In the genomic region with DNA sequence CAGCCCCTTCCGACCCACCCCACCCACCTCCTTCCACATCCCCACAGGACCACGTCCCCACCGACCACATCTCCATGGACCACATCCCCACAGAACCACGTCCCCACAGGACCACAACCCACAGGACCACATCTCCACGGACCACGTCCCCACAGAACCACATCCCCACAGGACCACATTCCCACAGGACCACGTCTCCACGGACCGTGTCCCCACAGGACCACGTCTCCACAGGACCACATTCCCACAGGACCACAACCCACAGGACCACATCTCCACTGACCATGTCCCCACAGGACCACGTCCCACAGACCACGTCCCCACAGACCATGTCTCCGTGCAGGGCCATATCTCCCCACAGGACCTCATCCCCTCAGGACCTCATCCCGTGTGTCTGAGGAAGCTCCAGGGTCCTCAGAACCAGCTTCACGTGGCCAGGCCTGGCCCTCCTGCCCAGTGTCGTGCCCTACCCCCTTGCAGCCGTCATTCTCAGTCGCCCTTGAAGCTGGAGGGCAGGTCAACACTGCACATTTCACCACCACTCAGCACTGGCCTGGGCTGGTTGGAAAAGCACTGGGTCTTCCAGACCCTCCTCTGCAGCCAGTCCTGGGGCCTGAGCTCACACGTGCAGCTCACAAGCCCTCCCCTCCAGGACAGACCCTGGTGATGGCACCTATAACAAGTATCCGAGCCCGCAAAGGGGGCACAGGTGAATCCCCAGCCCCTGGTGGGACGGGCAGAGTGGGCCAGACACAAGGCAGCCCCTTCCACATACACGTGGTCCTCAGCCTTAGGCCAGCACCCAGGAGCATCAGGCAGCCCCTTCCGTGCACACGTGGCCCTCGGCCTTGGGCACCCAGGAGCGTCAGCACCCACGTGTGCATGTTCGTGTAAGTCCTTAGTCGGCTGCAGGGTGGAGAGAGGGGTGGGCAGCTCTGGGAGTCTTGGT, we compare ENCODE assay signal across 1 cellular context.
TF ChIP-seq lines count a peak whose summit lies in the region.

No MANE protein-coding gene starts in this region.

TF ChIP-seq in H1, 55 proteins besides CTCF, POLR2A, EP300 and RAD21:
- no peak for TF ChIP-seq SIX5 (IDR thresholded peaks at IDR 0.05; ENCODE audit: low read depth, low read length)
- TF ChIP-seq TAF1 (IDR thresholded peaks at IDR 0.05; ENCODE audit: low read depth, low read length) = no peak
- TF ChIP-seq FOSL1 (IDR thresholded peaks at IDR 0.05; ENCODE audit: insufficient read depth, low read depth, low read length) = peak; percentile 76; the same call in 1 of the 2 replicates
- peak; percentile 87 for TF ChIP-seq EGR1 (IDR thresholded peaks at IDR 0.05; ENCODE audit: borderline replicate concordance, low read depth, low read length)
- no peak for TF ChIP-seq TEAD4 (IDR thresholded peaks at IDR 0.05; ENCODE audit: low read depth, low read length)
